ENCODE assay signal across 7 cellular contexts in genomic region chr11:114167355-114168085, GRCh38.
A peak's percentile ranks its signal among the peaks of the same experiment; 100 is the strongest.
DNase-seq lines count a peak whose midpoint lies in the region; ATAC-seq and TF ChIP-seq lines count a peak whose summit lies in the region.

No MANE protein-coding gene starts in this region.

- no peak overlapping the region for H2AFZ ChIP-seq in KMS-11 (ENCODE audit: low read depth)

- H3K36me3 Mint-ChIP-seq in T-helper 17 cell (ENCODE audit: low read depth): no peaks in the 10 kb centered on the region
- peaks cover 40% of the 10 kb centered on the region for H3K36me3 Mint-ChIP-seq in stimulated activated effector memory CD8-positive, alpha-beta T cell treated with anti-CD3 and anti-CD28 coated beads, Interleukin-12 subunit alpha, Interleukin-12 subunit beta, amount 100 ng/mL, for 72 hours

- peak overlapping the region; percentile 70 for H3K4me3 Mint-ChIP-seq in T-helper 17 cell
- peak overlapping the region; percentile 51 for H3K4me3 Mint-ChIP-seq in stimulated activated effector memory CD8-positive, alpha-beta T cell treated with anti-CD3 and anti-CD28 coated beads, Interleukin-12 subunit alpha, Interleukin-12 subunit beta, amount 100 ng/mL, for 72 hours

- in situ Hi-C loops in G401 (cut with HindIII; ENCODE audit: low sequenced_read_pairs): no loop called here

- H3K9me3 Mint-ChIP-seq in stimulated activated effector memory CD8-positive, alpha-beta T cell treated with anti-CD3 and anti-CD28 coated beads, Interleukin-12 subunit alpha, Interleukin-12 subunit beta, amount 100 ng/mL, for 72 hours: no peaks in the 10 kb centered on the region

- peak overlapping the region; percentile 93 for H3K27ac Mint-ChIP-seq in T-helper 17 cell
- peak overlapping the region; percentile 82 for H3K27ac Mint-ChIP-seq in stimulated activated effector memory CD8-positive, alpha-beta T cell treated with anti-CD3 and anti-CD28 coated beads, Interleukin-12 subunit alpha, Interleukin-12 subunit beta, amount 100 ng/mL, for 72 hours

- H3K27me3 ChIP-seq in KMS-11 (ENCODE audit: insufficient read depth, low read depth): no peaks in the 10 kb centered on the region

- H3K9ac ChIP-seq in KMS-11: no peak overlapping the region

- H3K4me1 ChIP-seq in KMS-11 (ENCODE audit: low read depth, poor library complexity, severe bottlenecking): peaks cover 48% of the 10 kb centered on the region

- H3K27me3 Mint-ChIP-seq in T-helper 17 cell: no peaks in the 10 kb centered on the region

- H3K4me1 Mint-ChIP-seq in T-helper 17 cell: peaks cover 69% of the 10 kb centered on the region
- peaks cover 94% of the 10 kb centered on the region for H3K4me1 Mint-ChIP-seq in stimulated activated effector memory CD8-positive, alpha-beta T cell treated with anti-CD3 and anti-CD28 coated beads, Interleukin-12 subunit alpha, Interleukin-12 subunit beta, amount 100 ng/mL, for 72 hours

- H3K27ac ChIP-seq in KMS-11: no peak overlapping the region

- H3K79me2 ChIP-seq in KMS-11 (ENCODE audit: insufficient read depth, low read depth): no peaks in the 10 kb centered on the region

- no peak for TF ChIP-seq CTCF in KMS-11 (conservative IDR thresholded peaks at IDR 0.05; ENCODE audit: low read depth, low read length)

- H3K4me3 ChIP-seq in KMS-11 (IDR thresholded peaks at IDR 0.05; ENCODE audit: insufficient read depth, low read depth, low read length): no peak overlapping the region

- ATAC-seq in T-helper 17 cell (no peak), GM21786 (IDR thresholded peaks at IDR 0.05; ENCODE audit: unreplicated experiment) (no peak)
- no peak for ATAC-seq in stimulated activated effector memory CD8-positive, alpha-beta T cell treated with anti-CD3 and anti-CD28 coated beads, Interleukin-12 subunit alpha, Interleukin-12 subunit beta, amount 100 ng/mL, for 72 hours

- no peaks in the 10 kb centered on the region for H3K36me3 ChIP-seq in KMS-11 (ENCODE audit: insufficient read depth)

- no peaks in the 10 kb centered on the region for H3K9me3 ChIP-seq in T-helper 17 cell (ENCODE audit: control insufficient read depth, low read length, poor library complexity, severe bottlenecking)

- H4K20me1 ChIP-seq in KMS-11 (ENCODE audit: insufficient read depth): no peaks in the 10 kb centered on the region

- H3K4me2 ChIP-seq in KMS-11: peak overlapping the region; percentile 63; the same call in 1 of the 2 replicates

- DNase-seq in T-helper 17 cell: no peak
- peak; percentile 29 for DNase-seq in globus pallidus (ENCODE audit: low spot score)
- no peak for DNase-seq in stimulated activated effector memory CD8-positive, alpha-beta T cell treated with anti-CD3 and anti-CD28 coated beads, Interleukin-12 subunit alpha, Interleukin-12 subunit beta, amount 100 ng/mL, for 72 hours (ENCODE audit: low spot score in 2 of 2)
- no peak for DNase-seq in NCI-H2081 treated with DMSO at 0.1 percent for 48 hours (lab: John Stamatoyannopoulos, UW)
- no peak for DNase-seq in G401 (ENCODE audit: low spot score)
